ENCODE assay signal across 19 cellular contexts in the genomic region with DNA sequence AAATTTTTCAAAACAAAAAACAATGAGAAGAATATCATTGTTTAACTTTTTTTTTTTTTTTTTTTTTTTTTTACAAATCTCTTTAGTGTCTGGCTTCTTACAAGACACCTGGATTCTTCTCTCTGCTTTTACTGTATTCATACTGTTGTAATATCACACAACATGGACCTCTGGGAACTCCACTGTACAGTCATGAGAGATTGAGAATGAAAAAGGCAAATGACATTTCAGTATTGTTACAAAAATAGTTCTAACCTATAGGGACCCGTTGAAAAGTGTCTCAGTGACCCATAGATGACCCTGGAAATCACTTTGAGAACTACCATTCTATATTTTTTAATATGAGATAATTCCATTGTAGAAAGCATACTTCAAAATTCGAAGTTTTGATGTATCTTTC.
"Had no signal": no experiment of that assay in that cellular context is flagged by ENCODE, and none has a peak within 500 bp of the region (broad histone marks: within the 10 kb centered on the region; RNA-seq: fewer than 3 reads in every experiment).

No MANE protein-coding gene starts in this region.

- H3K4me3 Mint-ChIP-seq: endodermal cell; natural killer cell treated with Interleukin-12 subunit alpha and Interleukin-12 subunit beta and Interleukin-15 and Interleukin-18, amount 100 ng/mL, for 72 hours; neural progenitor cell had no signal

- ATAC-seq: heart right ventricle; natural killer cell treated with Interleukin-12 subunit alpha and Interleukin-12 subunit beta and Interleukin-15 and Interleukin-18, amount 100 ng/mL, for 72 hours; right cardiac atrium had no signal

- H3K27me3 Mint-ChIP-seq: natural killer cell treated with Interleukin-12 subunit alpha and Interleukin-12 subunit beta and Interleukin-15 and Interleukin-18, amount 100 ng/mL, for 72 hours had no signal

- H3K27ac Mint-ChIP-seq: endodermal cell; natural killer cell treated with Interleukin-12 subunit alpha and Interleukin-12 subunit beta and Interleukin-15 and Interleukin-18, amount 100 ng/mL, for 72 hours; neural progenitor cell had no signal

- H3K9me3 Mint-ChIP-seq: endodermal cell, neural progenitor cell had no signal

- H3K36me3 Mint-ChIP-seq: natural killer cell treated with Interleukin-12 subunit alpha and Interleukin-12 subunit beta and Interleukin-15 and Interleukin-18, amount 100 ng/mL, for 72 hours had no signal

- DNase-seq: colonic mucosa; effector CD4-positive, alpha-beta T cell; endodermal cell; heart right ventricle; hypothalamus; left ventricle myocardium inferior; mesenchymal stem cell; midbrain; nucleus accumbens; ovary; right cardiac atrium; small intestine; stimulated activated CD4-positive, alpha-beta T cell treated with anti-CD3 and anti-CD28 coated beads, Interleukin-12 subunit alpha, Interleukin-12 subunit beta, amount 100 ng/mL, for 4 hours; stimulated activated naive CD4-positive, alpha-beta T cell; stomach; substantia nigra; transverse colon had no signal
